ENCODE assay signal across 8 cellular contexts in genomic region chr2:94956797-94957391, GRCh38.
DNase-seq lines count a peak whose midpoint lies in the region; ATAC-seq, FAIRE-seq and TF ChIP-seq lines count a peak whose summit lies in the region.

No MANE protein-coding gene starts in this region.

- H4K20me1 ChIP-seq in keratinocyte (ENCODE audit: control insufficient read depth, extremely low read depth, insufficient read depth, low read length) = no peaks in the 10 kb centered on the region

- H3K9ac ChIP-seq in keratinocyte (ENCODE audit: control insufficient read depth, extremely low read depth, insufficient read depth, low read length) = no peak overlapping the region

- in situ Hi-C loops in astrocyte of the cerebellum (cut with HindIII; ENCODE audit: low sequenced_read_pairs) = no loop called here

- H3K9me1 ChIP-seq in keratinocyte (ENCODE audit: control insufficient read depth, extremely low read depth, insufficient read depth, low read length) = no peaks in the 10 kb centered on the region

- ATAC-seq in HG03159 (IDR thresholded peaks at IDR 0.05; ENCODE audit: unreplicated experiment) = peak; percentile 85

- H3K4me3 ChIP-seq in GM12875 (ENCODE audit: low read depth, low read length) = no peak overlapping the region
- no peak overlapping the region for H3K4me3 ChIP-seq in Peyer's patch
- H3K4me3 ChIP-seq in astrocyte of the cerebellum (ENCODE audit: low read depth, low read length) = no peak overlapping the region
- no peak overlapping the region for H3K4me3 ChIP-seq in keratinocyte (ENCODE audit: control insufficient read depth in 2 of 3, extremely low read depth in 1 of 3, insufficient read depth in 2 of 3, low read depth in 1 of 3, low read length in 3 of 3)

- H3K9me3 ChIP-seq in Peyer's patch = no peaks in the 10 kb centered on the region
- H3K9me3 ChIP-seq in keratinocyte (ENCODE audit: control insufficient read depth, low read depth, low read length) = no peaks in the 10 kb centered on the region

- FAIRE-seq in keratinocyte (lab: Jason Lieb, UNC) = no peak

- H3K27ac ChIP-seq in Peyer's patch = no peak overlapping the region
- H3K27ac ChIP-seq in keratinocyte (ENCODE audit: control insufficient read depth, insufficient read depth, low read length) = no peak overlapping the region

- H3K36me3 ChIP-seq in Peyer's patch (no peaks in the 10 kb centered on the region), keratinocyte (ENCODE audit: control insufficient read depth in 2 of 2, extremely low read depth in 1 of 2, insufficient read depth in 2 of 2, low read length in 2 of 2) (no peaks in the 10 kb centered on the region)

- H3K4me1 ChIP-seq in Peyer's patch (no peaks in the 10 kb centered on the region), keratinocyte (ENCODE audit: control insufficient read depth, extremely low read depth, insufficient read depth, low read length) (no peaks in the 10 kb centered on the region)

- H3K4me2 ChIP-seq in keratinocyte (ENCODE audit: control insufficient read depth, extremely low read depth, insufficient read depth, low read depth, low read length) = no peak overlapping the region

- TF ChIP-seq CTCF in GM12875 (IDR thresholded peaks at IDR 0.05; ENCODE audit: borderline replicate concordance, insufficient read depth, low read depth, low read length) (peak; percentile 81), Peyer's patch (IDR thresholded peaks at IDR 0.05) (peak in 5 of 6 experiments; percentile 40 to 70 (median 54)), astrocyte of the cerebellum (IDR thresholded peaks at IDR 0.05; ENCODE audit: low read depth, low read length, missing control alignments) (peak; percentile 92), keratinocyte (optimal IDR thresholded peaks at IDR 0.05 in 1 of 3, IDR thresholded peaks at IDR 0.05 in 1 of 3, conservative IDR thresholded peaks at IDR 0.05 in 1 of 3; ENCODE audit: extremely low read depth in 1 of 3, insufficient read depth in 2 of 3, low read length in 3 of 3) (peak; percentile 76 to 84 (median 77))

- H3K79me2 ChIP-seq in keratinocyte (ENCODE audit: control insufficient read depth, insufficient read depth, low read length) = no peaks in the 10 kb centered on the region

- dilution Hi-C loops in keratinocyte (cut with MboI; ENCODE audit: extremely low pct_ligation_motif_present, low sequenced_read_pairs) = no loop called here

- peak; percentile 62 for DNase-seq in AG08395 (ENCODE audit: low spot score)
- peak in 1 of 3 donors; percentile 70 for DNase-seq in Peyer's patch
- DNase-seq in astrocyte of the cerebellum (ENCODE audit: low read depth) = no peak
- no peak for DNase-seq in keratinocyte (ENCODE audit: low read depth, low spot score)
- peak; percentile 6 to 10 (median 8) for DNase-seq in stimulated activated CD4-positive, alpha-beta T cell treated with anti-CD3 and anti-CD28 coated beads, TNF-alpha, amount 100 ng/mL, for 4 hours (ENCODE audit: low read depth in 3 of 3)
- no peak for DNase-seq in NCI-H2029 treated with DMSO at 0.1 percent for 48 hours (lab: John Stamatoyannopoulos, UW)

- no peak for TF ChIP-seq POLR2A in Peyer's patch (IDR thresholded peaks at IDR 0.05)

- no peak overlapping the region for H2AFZ ChIP-seq in keratinocyte (ENCODE audit: control insufficient read depth, low read length)

- H3K27me3 ChIP-seq in Peyer's patch = no peaks in the 10 kb centered on the region
- no peaks in the 10 kb centered on the region for H3K27me3 ChIP-seq in keratinocyte (ENCODE audit: control insufficient read depth, extremely low read depth, insufficient read depth, low read length)

Comparison
In these comparisons a context has a peak if more than half of its experiments do, and no peak if none do; other contexts are left out.
1. DNase-seq: peak in AG08395 (single experiment) and stimulated activated CD4-positive, alpha-beta T cell treated with anti-CD3 and anti-CD28 coated beads, TNF-alpha, amount 100 ng/mL, for 4 hours (3 of 3); none in astrocyte of the cerebellum (single experiment), keratinocyte (single experiment) and NCI-H2029 treated with DMSO at 0.1 percent for 48 hours (single experiment).
2. Peak in every context shown above with its lines, with median percentiles within 50 percentile points of each other: CTCF ChIP-seq.